ENCODE assay signal across 8 cellular contexts in genomic region chr1:154974086-154974807, GRCh38. TPM values are rescaled to one million over a fixed set of nuclear protein-coding genes. Genes with fewer than 3 reads are reported as not detected.
DNase-seq lines count a peak whose midpoint lies in the region; ATAC-seq and TF ChIP-seq lines count a peak whose summit lies in the region.

Gene CKS1B, plus strand, starts transcription at chr1:154974681. Its CDS starts 65 bp downstream, at chr1:154974746.

- H2BK20ac ChIP-seq in IMR-90 (ENCODE audit: low read depth, low read length), result peak within 1 kb of the TSS; percentile 74

- no peaks in the 10 kb centered on the region for H3K27me3 ChIP-seq in IMR-90 (ENCODE audit: control insufficient read depth, insufficient read depth, low read length)

- peaks cover 7% of the 10 kb centered on the region for H3K9me1 ChIP-seq in IMR-90 (ENCODE audit: insufficient read depth, low read length)

- no peaks in the 10 kb centered on the region for H3K36me3 ChIP-seq in IMR-90 (ENCODE audit: control insufficient read depth, insufficient read depth, low read length)
- H3K36me3 ChIP-seq in OCI-LY7 (ENCODE audit: insufficient read depth, low read length), result peaks cover 50% of the 10 kb centered on the region
- no peaks in the 10 kb centered on the region for H3K36me3 ChIP-seq in mucosa of descending colon (ENCODE audit: low read depth)

- peak within 1 kb of the TSS; percentile 81 for H4K5ac ChIP-seq in IMR-90 (ENCODE audit: low read depth, low read length)

- peak within 1 kb of the TSS; percentile 99 for H3K4ac ChIP-seq in IMR-90 (ENCODE audit: low read depth, low read length)

- peaks cover 6 to 43% of the 10 kb centered on the region in 2 experiments for H3K79me1 ChIP-seq in IMR-90 (ENCODE audit: low read depth in 1 of 2, low read length in 2 of 2)

- dilution Hi-C loops in IMR-90 (cut with HindIII; ENCODE audit: low sequenced_read_pairs, unreplicated experiment), result no loop called here

- H3K4me2 ChIP-seq in IMR-90 (ENCODE audit: low read depth, low read length) (peak within 1 kb of the TSS; percentile 91), OCI-LY7 (ENCODE audit: low read length) (peak within 1 kb of the TSS; percentile 86)

- H3K23ac ChIP-seq in IMR-90 (ENCODE audit: low read depth, low read length), result peak within 1 kb of the TSS; percentile 97

- BruUV-seq in IMR-90 (replicated peaks; lab: Mats Ljungman, UMichigan), result no TSS peak
- no TSS peak for BruUV-seq in OCI-LY7 (replicated peaks; lab: Mats Ljungman, UMichigan)

- in situ Hi-C loops in IMR-90 (cut with MboI; ENCODE audit: low sequenced_read_pairs), result no loop called here

- H3K4me3 ChIP-seq in IMR-90 (ENCODE audit: insufficient read depth, low read depth, low read length), result peak within 1 kb of the TSS; percentile 57
- H3K4me3 ChIP-seq in OCI-LY7 (ENCODE audit: low read depth, low read length, poor library complexity, severe bottlenecking), result peak within 1 kb of the TSS; percentile 83
- peak within 1 kb of the TSS; percentile 80 for H3K4me3 ChIP-seq in epithelial cell of proximal tubule (ENCODE audit: low read depth, low read length)
- peak within 1 kb of the TSS; percentile 23 for H3K4me3 ChIP-seq in mucosa of descending colon

- 1% methylated on average over 21 of the region's 49 CpGs; no CpG with 5 or more reads in 1 of the 2 experiments for WGBS in IMR-90 (ENCODE audit: extremely low coverage in 2 of 2, insufficient read length in 1 of 2), 2 experiments

- peak within 1 kb of the TSS; percentile 99 for H4K91ac ChIP-seq in IMR-90 (ENCODE audit: insufficient read depth, low read depth, low read length)

- TF ChIP-seq POLR2A in IMR-90 (IDR thresholded peaks at IDR 0.05; ENCODE audit: low read depth, low read length), result peak; percentile 84

- peak within 1 kb of the TSS; percentile 99 for H3K14ac ChIP-seq in IMR-90 (replicated peaks; ENCODE audit: low read depth, low read length)

- peaks cover 72% of the 10 kb centered on the region for H3K79me2 ChIP-seq in OCI-LY7 (ENCODE audit: insufficient read depth, low read depth, low read length)

- H3K27ac ChIP-seq in IMR-90 (ENCODE audit: insufficient read depth, low read length), result peak within 1 kb of the TSS; percentile 89
- peak within 1 kb of the TSS; percentile 89 for H3K27ac ChIP-seq in OCI-LY7 (ENCODE audit: low read depth, low read length, poor library complexity, severe bottlenecking)

- peak within 1 kb of the TSS; percentile 88 for H2BK15ac ChIP-seq in IMR-90 (ENCODE audit: low read depth, low read length)

- POLR2A ChIA-PET in IMR-90 (lab: Charles Lee; ENCODE audit: unreplicated experiment) (interaction anchor here (1.0 to 1.9 kb wide), 2 partner anchors 13 to 19 kb away, joined by 3 to 10 read pairs; partner anchors contain the start of genes LENEP and PYGO2), OCI-LY7 (lab: Charles Lee) (interaction anchor here (0.5 to 1.7 kb wide), 10 partner anchors 16 to 338 kb away, joined by 3 to 6 read pairs (median 3); partner anchors contain the start of genes EFNA4, KCNN3, LENEP and PBXIP1)

- TF ChIP-seq CTCF in IMR-90 (conservative IDR thresholded peaks at IDR 0.05; ENCODE audit: low read depth, low read length) (no peak), OCI-LY7 (conservative IDR thresholded peaks at IDR 0.05; ENCODE audit: low read length) (no peak), epithelial cell of proximal tubule (conservative IDR thresholded peaks at IDR 0.05; ENCODE audit: low read depth, low read length) (no peak), mucosa of descending colon (IDR thresholded peaks at IDR 0.05) (no peak)

- peak within 1 kb of the TSS; percentile 95 to 99 for H4K8ac ChIP-seq in IMR-90 (ENCODE audit: low read depth in 2 of 2, low read length in 2 of 2)

- H3K4me1 ChIP-seq in IMR-90 (ENCODE audit: control insufficient read depth, insufficient read depth, low read length) (peaks cover 11% of the 10 kb centered on the region), OCI-LY7 (ENCODE audit: insufficient read depth, low read length, poor library complexity, severe bottlenecking) (peaks cover 52% of the 10 kb centered on the region), mucosa of descending colon (ENCODE audit: low read depth) (peaks cover 44% of the 10 kb centered on the region)

- intact Hi-C loops in IMR-90 (cut with micrococcal nuclease), result loop anchor here (1.0 to 10.0 kb wide), 2 partner anchors 21 to 201 kb away; partner anchors contain the start of genes KRTCAP2 and TRIM46
- intact Hi-C loops in OCI-LY7 (cut with micrococcal nuclease; ENCODE audit: unreplicated experiment), result loop anchor here (1.0 kb wide), 2 partner anchors 13 to 25 kb away; partner anchors contain the start of gene PYGO2
- intact Hi-C loops in mucosa of descending colon (cut with DNase I, micrococcal nuclease), result no loop called here

- peak within 1 kb of the TSS; percentile 97 for H2BK5ac ChIP-seq in IMR-90 (ENCODE audit: low read depth, low read length, poor library complexity, severe bottlenecking)

- peak; percentile 78 for ATAC-seq in GM21529 (IDR thresholded peaks at IDR 0.05; ENCODE audit: unreplicated experiment)
- peak; percentile 62 for ATAC-seq in IMR-90 (ENCODE audit: low read depth)
- ATAC-seq in mucosa of descending colon, result peak; percentile 84

- H2AK9ac ChIP-seq in IMR-90 (replicated peaks; ENCODE audit: low read depth, low read length, poor library complexity), result peak within 1 kb of the TSS; percentile 100

- H2AK5ac ChIP-seq in IMR-90 (ENCODE audit: low read depth, low read length), result peak within 1 kb of the TSS; percentile 95

- DNase-seq in DMS153 (lab: John Stamatoyannopoulos, UW), result peak; percentile 100
- DNase-seq in IMR-90, result peak; percentile 100
- peak; percentile 100 for DNase-seq in OCI-LY7 (ENCODE audit: low spot score)
- DNase-seq in activated T-cell treated with anti-CD3 and anti-CD28 coated beads for 24 hours (ENCODE audit: low read depth), result peak; percentile 94
- DNase-seq in epithelial cell of proximal tubule (ENCODE audit: low read depth), result peak; percentile 100
- peak; percentile 98 for DNase-seq in mucosa of descending colon
- peak; percentile 91 for DNase-seq in stimulated activated CD8-positive, alpha-beta memory T cell treated with anti-CD3 and anti-CD28 coated beads, Interleukin-4, amount 100 ng/mL, for 24 hours (ENCODE audit: low read depth)

- H4K20me1 ChIP-seq in IMR-90 (ENCODE audit: insufficient read depth, low read length), result peaks cover 6% of the 10 kb centered on the region
- peaks cover 15% of the 10 kb centered on the region; the same call in 1 of the 2 replicates for H4K20me1 ChIP-seq in OCI-LY7 (ENCODE audit: insufficient read depth, low read length)

- H3K9me3 ChIP-seq in IMR-90 (ENCODE audit: control insufficient read depth, insufficient read depth, low read length) (no peaks in the 10 kb centered on the region), OCI-LY7 (ENCODE audit: low read length) (no peaks in the 10 kb centered on the region), mucosa of descending colon (no peaks in the 10 kb centered on the region)

- H2BK120ac ChIP-seq in IMR-90 (ENCODE audit: low read depth, low read length), result peak within 1 kb of the TSS; percentile 90

- H3K9ac ChIP-seq in IMR-90 (ENCODE audit: low read depth, low read length), result peak within 1 kb of the TSS; percentile 91

- peak within 1 kb of the TSS; percentile 78 for H3K18ac ChIP-seq in IMR-90 (ENCODE audit: low read depth, low read length)

- CTCF ChIA-PET in IMR-90 (lab: Yijun Ruan, JAX), result interaction anchor here (0.9 to 1.0 kb wide), 3 partner anchors 13 to 25 kb away, joined by 3 to 4 read pairs (median 3); partner anchors contain the start of genes PBXIP1 and PYGO2
- CTCF ChIA-PET in OCI-LY7 (lab: Charles Lee; ENCODE audit: unreplicated experiment), result no interaction called here

- no peaks in the 10 kb centered on the region for H3K9me2 ChIP-seq in OCI-LY7 (ENCODE audit: insufficient read depth, low read length)

- H2AFZ ChIP-seq in IMR-90 (replicated peaks; ENCODE audit: low read length, poor library complexity) (peak within 1 kb of the TSS; percentile 98), OCI-LY7 (ENCODE audit: low read length) (peak within 1 kb of the TSS; percentile 20; the same call in 1 of the 2 replicates)

- H3K56ac ChIP-seq in IMR-90 (ENCODE audit: extremely low read depth, insufficient read depth, low read length), result peak within 1 kb of the TSS; percentile 98

- no peak for TF ChIP-seq RAD21 in IMR-90 (IDR thresholded peaks at IDR 0.05; ENCODE audit: low read length)

TF ChIP-seq in IMR-90, 13 proteins besides CTCF, POLR2A, EP300 and RAD21 (continues in another document):
- TF ChIP-seq ELK1 (IDR thresholded peaks at IDR 0.05; ENCODE audit: borderline replicate concordance, low read depth, low read length) (no peak), FOS (IDR thresholded peaks at IDR 0.05; ENCODE audit: low read depth, low read length) (peak; percentile 65; the same call in 1 of the 2 replicates), SMC3 (IDR thresholded peaks at IDR 0.05; ENCODE audit: low read depth, low read length) (no peak), MXI1 (IDR thresholded peaks at IDR 0.05; ENCODE audit: borderline replicate concordance, low read depth, low read length) (peak; percentile 100), NFE2L2 (IDR thresholded peaks at IDR 0.05; ENCODE audit: low read depth, low read length) (no peak), RCOR1 (IDR thresholded peaks at IDR 0.05; ENCODE audit: insufficient replicate concordance, low read length) (no peak), MAFK (IDR thresholded peaks at IDR 0.05; ENCODE audit: low read depth, low read length) (no peak), USF2 (IDR thresholded peaks at IDR 0.05; ENCODE audit: low read depth, low read length) (no peak)

RNA-seq across cellular contexts. Expression of gene CKS1B, which starts in this region (rescaled TPM):
- total RNA-seq in IMR-90 (2012; rRNA removed) (129 and 140 TPM in 2 replicates), OCI-LY7 (2022) (230 and 260 TPM in 2 replicates), epithelial cell of proximal tubule (289 and 358 TPM in 2 replicates), mucosa of descending colon (10 to 100 TPM; 26.8 to 52.4 (median 29.3) TPM)
- 195 and 272 TPM in 2 replicates for polyA plus RNA-seq in IMR-90 (2012; rRNA removed)
- 48.5 and 174 TPM in 2 replicates for polyA plus RNA-seq in IMR-90 (2012; cell fraction: cytosol; rRNA removed)
- polyA plus RNA-seq in IMR-90 (2012; cell fraction: nucleus; rRNA removed; ENCODE audit: low replicate concordance), result 12.1 and 45.9 TPM in 2 replicates
- total RNA-seq in OCI-LY7 (2014; rRNA removed; shearing (Covaris generic)), result 149 and 204 TPM in 2 replicates

Comparison
In these comparisons a context has a peak if more than half of its experiments do, and no peak if none do; other contexts are left out.
1. Peak in every context shown above with its lines: DNase-seq, ATAC-seq, H3K4me3 ChIP-seq and H3K27ac ChIP-seq.
2. H3K4me3 ChIP-seq: peak in every context shown above with its lines; median percentile 83 in OCI-LY7; 80 in epithelial cell of proximal tubule; 57 in IMR-90; 23 in mucosa of descending colon.
3. intact Hi-C loops: an anchor here in IMR-90 (1.0 to 10.0 kb wide) and OCI-LY7 (1.0 kb wide); none called in mucosa of descending colon.